Comparison of ENCODE assay signal across 19 cellular contexts in the genomic region with DNA sequence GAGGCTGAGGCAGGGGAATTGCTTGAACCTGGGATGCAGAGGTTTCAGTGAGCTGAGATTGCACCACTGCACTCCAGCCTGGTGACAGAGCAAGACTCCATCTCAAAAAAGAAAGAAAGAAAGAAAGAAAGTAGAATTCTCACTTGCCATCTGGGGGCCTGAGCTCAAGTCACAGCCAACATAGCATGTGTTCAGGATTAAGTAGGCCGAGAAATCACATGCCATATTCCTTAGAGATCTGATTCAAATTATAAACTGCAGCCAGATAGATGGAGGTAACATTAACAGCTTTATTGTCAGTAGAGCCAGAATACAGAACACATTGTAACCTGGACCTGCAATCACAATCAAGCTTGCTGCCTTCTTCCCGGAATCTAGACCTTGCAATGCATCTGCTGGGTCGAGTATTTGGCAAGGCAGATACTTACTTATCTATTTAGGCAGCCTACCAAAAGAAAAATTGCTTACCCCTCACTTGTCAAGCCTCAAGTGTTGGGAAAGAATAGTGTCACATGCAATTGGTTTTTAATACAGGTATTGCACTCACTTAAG.
DNase-seq lines count a peak whose midpoint lies in the region; ATAC-seq, FAIRE-seq and TF ChIP-seq lines count a peak whose summit lies in the region.
"Had no signal": no experiment of that assay in that cellular context is flagged by ENCODE, and none has a peak within 500 bp of the region (broad histone marks: within the 10 kb centered on the region; RNA-seq: fewer than 3 reads in every experiment).

No MANE protein-coding gene starts in this region.

- H3K4me3 Mint-ChIP-seq in astrocyte (ENCODE audit: unreplicated experiment): no peak overlapping the region
- H3K4me3 Mint-ChIP-seq: B cell; CD8-positive, alpha-beta T cell; GM23338; H9 had no signal

- no peak for FAIRE-seq in astrocyte (lab: Jason Lieb, UNC)
- FAIRE-seq: G401.6 had no signal

- DNase-seq in astrocyte (ENCODE audit: low read depth) (peak; percentile 27), choroid plexus epithelial cell (ENCODE audit: low read depth) (peak; percentile 29), fibroblast of pulmonary artery (ENCODE audit: low read depth) (peak; percentile 47), iris pigment epithelial cell (ENCODE audit: low read depth) (peak; percentile 25), NCI-H1105 treated with DMSO at 0.1 percent for 48 hours (lab: John Stamatoyannopoulos, UW) (no peak), GM20000 (ENCODE audit: low spot score) (no peak)
- DNase-seq: Caco-2; CD4-positive, CD25-positive, alpha-beta regulatory T cell; CD8-positive, alpha-beta T cell; DMS153; DND-41; H9 had no signal

- H3K9me3 Mint-ChIP-seq in astrocyte (ENCODE audit: unreplicated experiment): no peaks in the 10 kb centered on the region
- H3K9me3 Mint-ChIP-seq: CD8-positive, alpha-beta T cell; GM23338; H9 had no signal

- no peaks in the 10 kb centered on the region for H3K27me3 Mint-ChIP-seq in astrocyte (ENCODE audit: low read depth, unreplicated experiment)
- H3K27me3 Mint-ChIP-seq: B cell had no signal

- TF ChIP-seq CTCF in astrocyte (IDR thresholded peaks at IDR 0.05; ENCODE audit: insufficient read depth, low read depth, low read length) (no peak), choroid plexus epithelial cell (conservative IDR thresholded peaks at IDR 0.05; ENCODE audit: low read depth, low read length) (no peak), fibroblast of pulmonary artery (IDR thresholded peaks at IDR 0.05; ENCODE audit: low read length, missing control alignments) (no peak), GM20000 (IDR thresholded peaks at IDR 0.05; ENCODE audit: extremely low read depth, missing control alignments) (no peak)

- H3K4me2 ChIP-seq in astrocyte (ENCODE audit: low read length): no peak overlapping the region
- H3K4me2 ChIP-seq: BLaER1, GM23338 had no signal

- no peak overlapping the region for H3K27ac ChIP-seq in astrocyte (ENCODE audit: low read depth, low read length)
- H3K27ac ChIP-seq: BLaER1, C4-2B had no signal

- peaks cover 8% of the 10 kb centered on the region for H3K36me3 ChIP-seq in astrocyte (ENCODE audit: insufficient read depth, low read length)

- H3K4me3 ChIP-seq in astrocyte (ENCODE audit: insufficient read depth, low read depth, low read length) (no peak overlapping the region), choroid plexus epithelial cell (ENCODE audit: low read depth, low read length) (no peak overlapping the region), fibroblast of pulmonary artery (replicated peaks; ENCODE audit: low read depth, low read length) (no peak overlapping the region)
- H3K4me3 ChIP-seq: BLaER1, GM23338 had no signal

- H3K4me1 ChIP-seq in astrocyte (ENCODE audit: insufficient read depth, low read length): peaks cover 16% of the 10 kb centered on the region
- H3K4me1 ChIP-seq: BLaER1, Caco-2 had no signal

- no peak overlapping the region for H2AFZ ChIP-seq in astrocyte (ENCODE audit: low read depth, low read length)
- H2AFZ ChIP-seq: GM23338 had no signal

- no peaks in the 10 kb centered on the region for H4K20me1 ChIP-seq in astrocyte (ENCODE audit: insufficient read depth, low read length)
- H4K20me1 ChIP-seq: BLaER1 had no signal

- no peaks in the 10 kb centered on the region for H3K4me1 Mint-ChIP-seq in astrocyte (ENCODE audit: low read depth, unreplicated experiment)
- H3K4me1 Mint-ChIP-seq: B cell; CD4-positive, CD25-positive, alpha-beta regulatory T cell; GM23338; H9 had no signal

- peaks cover 11% of the 10 kb centered on the region for H3K36me3 Mint-ChIP-seq in astrocyte (ENCODE audit: low read depth, unreplicated experiment)

- no peaks in the 10 kb centered on the region for H3K79me2 ChIP-seq in astrocyte (ENCODE audit: insufficient read depth, low read length)

- H3K9me3 ChIP-seq in astrocyte (ENCODE audit: insufficient read depth, low read depth, low read length): no peaks in the 10 kb centered on the region
- H3K9me3 ChIP-seq: BLaER1 had no signal

- ATAC-seq in HG02938 (IDR thresholded peaks at IDR 0.05; ENCODE audit: unreplicated experiment): no peak
- ATAC-seq: CD8-positive, alpha-beta T cell; GM23338; HCT116 had no signal

- no peak overlapping the region for H3K9ac ChIP-seq in astrocyte (ENCODE audit: low read length)
- H3K9ac ChIP-seq: BLaER1 had no signal

- H3K27me3 ChIP-seq in astrocyte (ENCODE audit: insufficient read depth, low read length): no peaks in the 10 kb centered on the region
- H3K27me3 ChIP-seq: BLaER1 had no signal

- no peak overlapping the region for H3K27ac Mint-ChIP-seq in astrocyte (ENCODE audit: unreplicated experiment)
- H3K27ac Mint-ChIP-seq: B cell; CD4-positive, CD25-positive, alpha-beta regulatory T cell; CD8-positive, alpha-beta T cell; GM23338; H9 had no signal

Comparison
In these comparisons a context has a peak if more than half of its experiments do, and no peak if none do; other contexts are left out.
1. DNase-seq: peak in astrocyte (single experiment), choroid plexus epithelial cell (single experiment), fibroblast of pulmonary artery (single experiment) and iris pigment epithelial cell (single experiment); none in NCI-H1105 treated with DMSO at 0.1 percent for 48 hours (single experiment) and GM20000 (single experiment).